12 cellular contexts compared by ENCODE assay signal in the genomic region with DNA sequence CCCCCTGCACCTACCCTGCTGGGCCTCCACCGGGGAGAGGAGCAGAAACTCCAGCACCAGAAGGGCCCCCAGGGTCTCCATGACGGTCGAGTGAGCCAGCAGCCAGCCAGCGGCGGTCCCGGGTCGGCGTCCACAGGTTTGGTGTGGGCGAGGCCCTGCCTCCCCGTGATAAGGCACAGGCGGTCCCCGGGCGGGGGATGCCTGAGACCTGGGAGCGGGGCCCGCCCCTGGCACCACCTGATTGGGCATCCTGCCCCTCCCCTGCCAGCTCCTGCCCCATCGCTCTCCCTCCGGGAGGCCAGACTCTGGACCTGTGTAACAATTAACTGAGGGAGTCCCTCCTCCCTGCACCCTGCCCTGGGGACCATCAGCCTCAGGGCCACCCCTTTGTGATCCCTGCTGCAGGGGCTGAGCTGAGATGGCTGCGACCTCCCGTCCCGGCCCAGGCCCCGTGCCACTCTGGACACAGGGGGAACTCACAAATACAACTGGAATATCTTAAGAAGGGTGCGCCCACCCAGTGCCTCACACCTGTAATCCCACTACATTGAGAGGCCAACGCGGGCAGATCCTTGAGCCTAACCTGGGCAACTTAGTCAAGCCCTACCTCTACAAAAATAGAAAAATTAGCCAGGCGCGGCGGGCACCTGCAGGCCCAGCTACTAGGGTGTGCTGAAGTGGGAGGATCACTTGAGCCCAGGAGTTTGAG. TPM values are rescaled to one million over a fixed set of nuclear protein-coding genes. Genes with fewer than 3 reads are reported as not detected.
DNase-seq lines count a peak whose midpoint lies in the region; ATAC-seq, FAIRE-seq and TF ChIP-seq lines count a peak whose summit lies in the region.
"Had no signal": no experiment of that assay in that cellular context is flagged by ENCODE, and none has a peak within 500 bp of the region (broad histone marks: within the 10 kb centered on the region; RNA-seq: fewer than 3 reads in every experiment).

Gene SMIM24, minus strand, starts transcription at position 143 of the 709 bp plus-strand sequence. Its CDS starts 62 bp downstream, at position 81.

- TF ChIP-seq CTCF in K562 (IDR thresholded peaks at IDR 0.05 in 2 of 3, conservative IDR thresholded peaks at IDR 0.05 in 1 of 3; ENCODE audit: insufficient read depth in 2 of 3, low read depth in 1 of 3, low read length in 3 of 3) = no peak
- no peak for TF ChIP-seq CTCF in HepG2 (CRISPR knock-in tag; IDR thresholded peaks at IDR 0.05)
- TF ChIP-seq CTCF in right atrium auricular region (IDR thresholded peaks at IDR 0.05) = no peak

- CTCF ChIA-PET in K562 (lab: Yijun Ruan, JAX; ENCODE audit: low intra/inter-chr PET ratio) = no interaction called here
- CTCF ChIA-PET in HepG2 (lab: Yijun Ruan, JAX; ENCODE audit: low intra/inter-chr PET ratio, low total read pairs) = interaction anchor here (1.0 kb wide), 1 partner anchor 154 kb away, joined by 3 read pairs; no protein-coding TSS in a partner anchor

- no peak for FAIRE-seq in K562 (lab: Jason Lieb, UNC)
- FAIRE-seq in HepG2 (lab: Jason Lieb, UNC) = peak; percentile 78

- peak within 1 kb of the TSS; percentile 69 for H2AFZ ChIP-seq in K562 (ENCODE audit: low read depth, low read length)
- no peak within 1 kb of the TSS for H2AFZ ChIP-seq in HepG2 (ENCODE audit: low read length)

- H3K4me1 Mint-ChIP-seq in activated naive CD8-positive, alpha-beta T cell treated with anti-CD3 and anti-CD28 coated beads, Interleukin-2, amount 10 ng/mL, durations not matched to agents 7 days and 5 days = peaks cover 20% of the 10 kb centered on the region
- peaks cover 8% of the 10 kb centered on the region for H3K4me1 Mint-ChIP-seq in activated naive CD8-positive, alpha-beta T cell treated with anti-CD3 and anti-CD28 coated beads for 36 hours

- POLR2A ChIA-PET in activated naive CD8-positive, alpha-beta T cell treated with anti-CD3 and anti-CD28 coated beads, Interleukin-2, amount 10 ng/mL, durations not matched to agents 7 days and 5 days (lab: Charles Lee) = interaction anchor here (1.7 kb wide), 1 partner anchor 19 kb away, joined by 4 read pairs; no protein-coding TSS in a partner anchor
- POLR2A ChIA-PET in K562 (lab: Yijun Ruan, JAX) = interaction anchor here (0.6 to 1.9 kb wide), 5 partner anchors 11 to 766 kb away, joined by 3 to 8 read pairs (median 3); partner anchors contain the start of gene DOHH
- POLR2A ChIA-PET in HepG2 (lab: Yijun Ruan, JAX) = interaction anchor here (0.6 to 3.0 kb wide), 8 partner anchors 8 to 196 kb away, joined by 3 to 24 read pairs (median 6); partner anchors contain the start of genes DOHH and MFSD12

- peaks cover 8% of the 10 kb centered on the region; the same call in 1 of the 2 replicates for H4K20me1 ChIP-seq in K562 (replicated peaks; ENCODE audit: control insufficient read depth, insufficient read depth, low read length)
- H4K20me1 ChIP-seq in HepG2 (ENCODE audit: insufficient read depth, low read length) = no peaks in the 10 kb centered on the region

- no peaks in the 10 kb centered on the region for H3K9me1 ChIP-seq in K562 (ENCODE audit: control insufficient read depth, insufficient read depth, low read length)

- TF ChIP-seq EP300 in K562 (IDR thresholded peaks at IDR 0.05; ENCODE audit: low read length) = no peak
- no peak for TF ChIP-seq EP300 in HepG2 (IDR thresholded peaks at IDR 0.05; ENCODE audit: low read depth in 2 of 2, low read length in 2 of 2)
- TF ChIP-seq EP300 in HepG2 (CRISPR knock-in tag; IDR thresholded peaks at IDR 0.05; ENCODE audit: borderline replicate concordance) = no peak

- peak within 1 kb of the TSS; percentile 91 for H3K4me3 Mint-ChIP-seq in activated naive CD8-positive, alpha-beta T cell treated with anti-CD3 and anti-CD28 coated beads, Interleukin-2, amount 10 ng/mL, durations not matched to agents 7 days and 5 days
- no peak within 1 kb of the TSS for H3K4me3 Mint-ChIP-seq in activated naive CD8-positive, alpha-beta T cell treated with anti-CD3 and anti-CD28 coated beads for 36 hours

- H3K27ac Mint-ChIP-seq in activated naive CD8-positive, alpha-beta T cell treated with anti-CD3 and anti-CD28 coated beads, Interleukin-2, amount 10 ng/mL, durations not matched to agents 7 days and 5 days = peak within 1 kb of the TSS; percentile 96
- H3K27ac Mint-ChIP-seq in activated naive CD8-positive, alpha-beta T cell treated with anti-CD3 and anti-CD28 coated beads for 36 hours = no peak within 1 kb of the TSS

- H3K4me2 ChIP-seq in K562 (ENCODE audit: insufficient read depth, low read length) (peak within 1 kb of the TSS; percentile 80), HepG2 (ENCODE audit: low read depth, low read length) (peak within 1 kb of the TSS; percentile 61)

- peak within 1 kb of the TSS in 1 of 2 experiments; percentile 81; a peak in 1 of 4 replicates for H3K9ac ChIP-seq in K562 (ENCODE audit: insufficient read depth in 1 of 2, low read depth in 2 of 2, low read length in 2 of 2)
- 0 out of 2 replicates have a peak within 1 kb of the TSS, but pooled peaks have one; percentile 28 for H3K9ac ChIP-seq in HepG2 (ENCODE audit: insufficient read depth, low read depth, low read length)

- TF ChIP-seq POLR2A in K562 (conservative IDR thresholded peaks at IDR 0.05) = no peak
- peak; percentile 24 to 59 for TF ChIP-seq POLR2A in HepG2 (IDR thresholded peaks at IDR 0.05; ENCODE audit: insufficient read depth in 1 of 2, low read depth in 2 of 2, low read length in 2 of 2)

- H3K79me2 ChIP-seq in K562 (ENCODE audit: control insufficient read depth, insufficient read depth, low read length) (no peaks in the 10 kb centered on the region), HepG2 (ENCODE audit: insufficient read depth, low read length) (no peaks in the 10 kb centered on the region)

- H3K27ac ChIP-seq in K562 (ENCODE audit: extremely low read depth, low read depth, low read length) = no peak within 1 kb of the TSS
- H3K27ac ChIP-seq in HepG2 (ENCODE audit: extremely low read length, insufficient read depth, low read length) = peak within 1 kb of the TSS; percentile 45
- no peak within 1 kb of the TSS for H3K27ac ChIP-seq in thymus (ENCODE audit: low read depth)
- no peak within 1 kb of the TSS for H3K27ac ChIP-seq in right atrium auricular region

- peaks cover 11 to 45% of the 10 kb centered on the region in 2 experiments for H3K4me1 ChIP-seq in K562 (replicated peaks in 1 of 2; ENCODE audit: control insufficient read depth in 2 of 2, insufficient read depth in 2 of 2, low read length in 2 of 2)
- H3K4me1 ChIP-seq in HepG2 (ENCODE audit: insufficient read depth, low read length) = peaks cover 20% of the 10 kb centered on the region
- peaks cover 3% of the 10 kb centered on the region for H3K4me1 ChIP-seq in thymus (ENCODE audit: control insufficient read depth, insufficient read depth, low read length)
- H3K4me1 ChIP-seq in right atrium auricular region = no peaks in the 10 kb centered on the region

- H3K9me3 Mint-ChIP-seq in activated naive CD8-positive, alpha-beta T cell treated with anti-CD3 and anti-CD28 coated beads, Interleukin-2, amount 10 ng/mL, durations not matched to agents 7 days and 5 days = no peaks in the 10 kb centered on the region
- no peaks in the 10 kb centered on the region for H3K9me3 Mint-ChIP-seq in activated naive CD8-positive, alpha-beta T cell treated with anti-CD3 and anti-CD28 coated beads for 36 hours

- no peaks in the 10 kb centered on the region for H3K36me3 Mint-ChIP-seq in activated naive CD8-positive, alpha-beta T cell treated with anti-CD3 and anti-CD28 coated beads, Interleukin-2, amount 10 ng/mL, durations not matched to agents 7 days and 5 days
- no peaks in the 10 kb centered on the region for H3K36me3 Mint-ChIP-seq in activated naive CD8-positive, alpha-beta T cell treated with anti-CD3 and anti-CD28 coated beads for 36 hours

- in situ Hi-C loops in K562 (cut with MboI) = no loop called here
- in situ Hi-C loops in HepG2 (cut with HindIII; ENCODE audit: extremely low pct_ligation_motif_present, low pct_unique_long_range_greater_than_20kb) = no loop called here

- ATAC-seq in activated naive CD8-positive, alpha-beta T cell treated with anti-CD3 and anti-CD28 coated beads, Interleukin-2, amount 10 ng/mL, durations not matched to agents 7 days and 5 days (ENCODE audit: low read depth) = no peak
- no peak for ATAC-seq in K562
- ATAC-seq in HepG2 = peak; percentile 86
- no peak for ATAC-seq in HG03442 (IDR thresholded peaks at IDR 0.05; ENCODE audit: unreplicated experiment)
- ATAC-seq in GM21786 (IDR thresholded peaks at IDR 0.05; ENCODE audit: unreplicated experiment) = no peak

- H3K4me3 ChIP-seq in K562 (peak within 1 kb of the TSS; percentile 43), HepG2 (replicated peaks in 1 of 3; ENCODE audit: insufficient read depth in 1 of 3, low read depth in 2 of 3, low read length in 3 of 3) (peak within 1 kb of the TSS; percentile 44 to 67 (median 60); a peak in 5 of 6 replicates), thymus (ENCODE audit: low read length) (peak within 1 kb of the TSS; percentile 50), right atrium auricular region (no peak within 1 kb of the TSS)
- H3K4me3 ChIP-seq: skin epidermis had no signal

- H3K27me3 Mint-ChIP-seq in activated naive CD8-positive, alpha-beta T cell treated with anti-CD3 and anti-CD28 coated beads, Interleukin-2, amount 10 ng/mL, durations not matched to agents 7 days and 5 days = peaks cover 3% of the 10 kb centered on the region
- no peaks in the 10 kb centered on the region for H3K27me3 Mint-ChIP-seq in activated naive CD8-positive, alpha-beta T cell treated with anti-CD3 and anti-CD28 coated beads for 36 hours

- H3K27me3 ChIP-seq in K562 (ENCODE audit: control insufficient read depth in 2 of 2, insufficient read depth in 2 of 2, low read length in 2 of 2) (peaks cover 21 to 27% of the 10 kb centered on the region in 2 experiments; a peak in 4 of 5 replicates), HepG2 (ENCODE audit: control insufficient read depth in 1 of 2, insufficient read depth in 2 of 2, low read length in 2 of 2) (no peaks in the 10 kb centered on the region), thymus (ENCODE audit: control insufficient read depth, insufficient read depth) (no peaks in the 10 kb centered on the region), right atrium auricular region (peaks cover 0 to 10% of the 10 kb centered on the region in 2 donors)

- TF ChIP-seq RAD21 in K562 (CRISPR knock-in tag; conservative IDR thresholded peaks at IDR 0.05 in 1 of 2, IDR thresholded peaks at IDR 0.05 in 1 of 2) (no peak), HepG2 (CRISPR knock-in tag; IDR thresholded peaks at IDR 0.05) (no peak)

- BruUV-seq in K562 (replicated peaks; lab: Mats Ljungman, UMichigan) (no TSS peak), HepG2 (replicated peaks; lab: Mats Ljungman, UMichigan) (no TSS peak)

- DNase-seq in activated naive CD8-positive, alpha-beta T cell treated with anti-CD3 and anti-CD28 coated beads, Interleukin-2, amount 10 ng/mL, durations not matched to agents 7 days and 5 days = no peak
- DNase-seq in activated naive CD8-positive, alpha-beta T cell treated with anti-CD3 and anti-CD28 coated beads for 36 hours = no peak
- peak in 3 of 4 experiments; percentile 51 to 52 (median 51) for DNase-seq in K562 (ENCODE audit: extremely low read depth in 1 of 4, low spot score in 3 of 4)
- peak; percentile 73 for DNase-seq in HepG2 (ENCODE audit: low spot score)
- no peak for DNase-seq in right atrium auricular region (ENCODE audit: low spot score)
- DNase-seq: NCI-H1092 treated with DMSO at 0.1 percent for 48 hours had no signal

- WGBS in K562 (ENCODE audit: insufficient coverage, low coverage, missing lambda C conversion rate) = 23% methylated on average over 22 of the region's 27 CpGs
- WGBS in HepG2 (ENCODE audit: low lambda C conversion rate) = 5% methylated on average over 13 of the region's 27 CpGs
- 84% methylated on average over 27 of the region's 27 CpGs for WGBS in thymus

- H3K36me3 ChIP-seq in K562 (ENCODE audit: control insufficient read depth, insufficient read depth, low read length) (no peaks in the 10 kb centered on the region), HepG2 (replicated peaks in 1 of 2; ENCODE audit: control insufficient read depth in 1 of 2, insufficient read depth in 2 of 2, low read length in 2 of 2) (no peaks in the 10 kb centered on the region), thymus (ENCODE audit: control insufficient read depth, insufficient read depth) (no peaks in the 10 kb centered on the region), right atrium auricular region (no peaks in the 10 kb centered on the region)

- H3K9me3 ChIP-seq in K562 (replicated peaks; ENCODE audit: control insufficient read depth, insufficient read depth, low read depth, low read length) = no peaks in the 10 kb centered on the region
- H3K9me3 ChIP-seq in HepG2 (ENCODE audit: low read length) = no peaks in the 10 kb centered on the region
- H3K9me3 ChIP-seq in thymus (ENCODE audit: control insufficient read depth) = no peaks in the 10 kb centered on the region
- H3K9me3 ChIP-seq in right atrium auricular region = no peaks in the 10 kb centered on the region

- intact Hi-C loops in K562 (cut with micrococcal nuclease) (no loop called here), HepG2 (cut with micrococcal nuclease; ENCODE audit: unreplicated experiment) (no loop called here)

RNA-seq across cellular contexts. Expression of gene SMIM24, which starts in this region (rescaled TPM):
- 1 to 10 TPM; 5.2 to 6.0 TPM for total RNA-seq in activated naive CD8-positive, alpha-beta T cell treated with anti-CD3 and anti-CD28 coated beads, Interleukin-2, amount 10 ng/mL, durations not matched to agents 7 days and 5 days
- total RNA-seq in activated naive CD8-positive, alpha-beta T cell treated with anti-CD3 and anti-CD28 coated beads for 36 hours = 1 to 10 TPM; 2.2 to 2.5 TPM
- 2.1 and 3.1 TPM in 2 replicates for total RNA-seq in K562 (2011; cell fraction: chromatin; rRNA removed; ENCODE audit: low replicate concordance)
- total RNA-seq in K562 (2011; cell fraction: nucleolus; rRNA removed) = 3.2 and 3.8 TPM in 2 replicates
- total RNA-seq in K562 (2011; cell fraction: nucleoplasm; rRNA removed) = 3.5 and 8.2 TPM in 2 replicates
- total RNA-seq in K562 (2014; rRNA removed) (0.45 and 1.2 TPM in 2 replicates), K562 (2014; rRNA removed; fragmentation: Illumina TruSeq; extraction: Trizol) (0.73 and 1.1 TPM in 2 replicates), K562 (2015; rRNA removed; fragmentation: Illumina TruSeq; extraction: Trizol) (not detected in 2 replicates), K562 (2021) (1.1 and 1.4 TPM in 2 replicates), HepG2 (2016; rRNA removed; fragmentation: Illumina TruSeq; extraction: Trizol) (47.4 and 70.6 TPM in 2 replicates), right atrium auricular region (not detected)
- polyA plus RNA-seq in K562 (2011; rRNA removed) (12.3 and 12.9 TPM in 2 replicates), K562 (2014; fragmentation: Illumina TruSeq; extraction: Trizol) (2.9 and 3.0 TPM in 2 replicates), K562 (2014; fragmentation: Nextera tagmentation; extraction: Ambion mirVana) (1 to 10 TPM in 1 of 2 experiments, under 1 TPM in 1; 0.86 to 1.8 TPM), K562 (2014; rRNA removed) (0.77 and 1.6 TPM in 2 replicates), HepG2 (2011; rRNA removed) (9.0 and 11.2 TPM in 2 replicates), thymus (74.7 TPM)
- polyA plus RNA-seq in K562 (2011; cell fraction: cytosol; rRNA removed) = 9.2 and 18.1 TPM in 2 replicates
- 3.3 and 7.5 TPM in 2 replicates for polyA plus RNA-seq in K562 (2011; cell fraction: nucleus; rRNA removed)
- polyA plus RNA-seq in K562 (2012) = 2.3 and 5.3 TPM in 2 replicates
- polyA minus RNA-seq in K562 (2011; rRNA and poly(A)+ RNA removed) = 3.8 and 4.3 TPM in 2 replicates
- 2.2 and 5.2 TPM in 2 replicates for polyA minus RNA-seq in K562 (2011; cell fraction: cytosol; rRNA and poly(A)+ RNA removed)
- polyA minus RNA-seq in K562 (2011; cell fraction: nucleus; rRNA and poly(A)+ RNA removed) = 1.7 TPM in 1 of 2 replicates, not detected in the other
- 29.6 and 43.2 TPM in 2 replicates for total RNA-seq in HepG2 (2016; cell fraction: cytosol; rRNA removed; fragmentation: Illumina TruSeq; extraction: Trizol; ENCODE audit: low read depth)
- total RNA-seq in HepG2 (2016; cell fraction: insoluble cytoplasmic fraction; rRNA removed; fragmentation: Illumina TruSeq; extraction: Trizol) = 47.9 and 76.1 TPM in 2 replicates
- total RNA-seq in HepG2 (2016; cell fraction: membrane; rRNA removed; fragmentation: Illumina TruSeq; extraction: Trizol) = 38.7 and 54.4 TPM in 2 replicates
- 42.5 and 49.4 TPM in 2 replicates for total RNA-seq in HepG2 (2016; cell fraction: nucleus; rRNA removed; fragmentation: Illumina TruSeq; extraction: Trizol)
- polyA plus RNA-seq in HepG2 (2011; cell fraction: cytosol; rRNA removed) = 9.6 and 9.7 TPM in 2 replicates
- polyA plus RNA-seq in HepG2 (2011; cell fraction: nucleus; rRNA removed) = 3.7 and 4.5 TPM in 2 replicates
- 11.7 and 27.5 TPM in 2 replicates for polyA plus RNA-seq in HepG2 (2012)
- 59.2 and 77.1 TPM in 2 replicates for polyA plus RNA-seq in HepG2 (2016; cell fraction: cytosol; fragmentation: Illumina TruSeq; extraction: Trizol; ENCODE audit: low read depth)
- polyA plus RNA-seq in HepG2 (2016; cell fraction: insoluble cytoplasmic fraction; fragmentation: Illumina TruSeq; extraction: Trizol; ENCODE audit: low read depth) = 77.8 and 93.1 TPM in 2 replicates
- 72.5 and 86.0 TPM in 2 replicates for polyA plus RNA-seq in HepG2 (2016; cell fraction: membrane; fragmentation: Illumina TruSeq; extraction: Trizol; ENCODE audit: low read depth)
- polyA plus RNA-seq in HepG2 (2016; cell fraction: nucleus; fragmentation: Illumina TruSeq; extraction: Trizol; ENCODE audit: insufficient read depth, low read depth) = 132 and 146 TPM in 2 replicates
- polyA minus RNA-seq in HepG2 (2011; rRNA and poly(A)+ RNA removed; ENCODE audit: low replicate concordance) = 0.51 and 3.8 TPM in 2 replicates
- polyA minus RNA-seq in HepG2 (2011; cell fraction: cytosol; rRNA and poly(A)+ RNA removed) = 3.0 and 6.0 TPM in 2 replicates
- polyA minus RNA-seq in HepG2 (2011; cell fraction: nucleus; rRNA and poly(A)+ RNA removed) = 0.64 and 1.4 TPM in 2 replicates
- total RNA-seq: omental fat pad, subcutaneous adipose tissue had no signal

Comparison
In these comparisons a context has a peak if more than half of its experiments do, and no peak if none do; other contexts are left out.
1. DNase-seq: peak in K562 (3 of 4) and HepG2 (single experiment); none in activated naive CD8-positive, alpha-beta T cell treated with anti-CD3 and anti-CD28 coated beads, Interleukin-2, amount 10 ng/mL, durations not matched to agents 7 days and 5 days (single experiment), activated naive CD8-positive, alpha-beta T cell treated with anti-CD3 and anti-CD28 coated beads for 36 hours (single experiment) and right atrium auricular region (single experiment).
2. H3K4me3 ChIP-seq: peak in K562 (single experiment), HepG2 (3 of 3) and thymus (single experiment); none in right atrium auricular region (0 of 2).